ENCODE assay signal across 1 cellular context in genomic region chr17:48944519-48945260, GRCh38.
TF ChIP-seq lines count a peak whose summit lies in the region.

Gene SNF8 (minus strand): TSS chr17:48944842. CDS start chr17:48944734, 108 bp downstream.

TF ChIP-seq in GM12878, 131 proteins besides CTCF, POLR2A, EP300 and RAD21 (continued from another document and continues in another):
- TF ChIP-seq, protein P1, sequence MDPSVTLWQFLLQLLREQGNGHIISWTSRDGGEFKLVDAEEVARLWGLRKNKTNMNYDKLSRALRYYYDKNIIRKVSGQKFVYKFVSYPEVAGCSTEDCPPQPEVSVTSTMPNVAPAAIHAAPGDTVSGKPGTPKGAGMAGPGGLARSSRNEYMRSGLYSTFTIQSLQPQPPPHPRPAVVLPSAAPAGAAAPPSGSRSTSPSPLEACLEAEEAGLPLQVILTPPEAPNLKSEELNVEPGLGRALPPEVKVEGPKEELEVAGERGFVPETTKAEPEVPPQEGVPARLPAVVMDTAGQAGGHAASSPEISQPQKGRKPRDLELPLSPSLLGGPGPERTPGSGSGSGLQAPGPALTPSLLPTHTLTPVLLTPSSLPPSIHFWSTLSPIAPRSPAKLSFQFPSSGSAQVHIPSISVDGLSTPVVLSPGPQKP (IDR thresholded peaks at IDR 0.05; ENCODE audit: low read depth, low read length), result peak; percentile 63
- TF ChIP-seq, protein P2, sequence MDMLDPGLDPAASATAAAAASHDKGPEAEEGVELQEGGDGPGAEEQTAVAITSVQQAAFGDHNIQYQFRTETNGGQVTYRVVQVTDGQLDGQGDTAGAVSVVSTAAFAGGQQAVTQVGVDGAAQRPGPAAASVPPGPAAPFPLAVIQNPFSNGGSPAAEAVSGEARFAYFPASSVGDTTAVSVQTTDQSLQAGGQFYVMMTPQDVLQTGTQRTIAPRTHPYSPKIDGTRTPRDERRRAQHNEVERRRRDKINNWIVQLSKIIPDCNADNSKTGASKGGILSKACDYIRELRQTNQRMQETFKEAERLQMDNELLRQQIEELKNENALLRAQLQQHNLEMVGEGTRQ (IDR thresholded peaks at IDR 0.05; ENCODE audit: borderline replicate concordance, low read depth, low read length), result no peak; the same call in 1 of the 2 replicates
- TF ChIP-seq SP1 (IDR thresholded peaks at IDR 0.05; ENCODE audit: low read depth, low read length) (no peak), BCL11A (IDR thresholded peaks at IDR 0.05; ENCODE audit: low read depth, low read length) (no peak), SUPT20H (IDR thresholded peaks at IDR 0.05; ENCODE audit: borderline replicate concordance, control insufficient read depth, low read depth, low read length) (no peak), NKRF (conservative IDR thresholded peaks at IDR 0.05) (peak; percentile 88), MYC (IDR thresholded peaks at IDR 0.05; ENCODE audit: insufficient read depth, insufficient read length, insufficient replicate concordance, low read length, severe bottlenecking) (no peak), HSF1 (IDR thresholded peaks at IDR 0.05; ENCODE audit: low read depth, low read length) (no peak), ZSCAN29 (IDR thresholded peaks at IDR 0.05) (no peak), IKZF2 (IDR thresholded peaks at IDR 0.05) (no peak), MEF2A (IDR thresholded peaks at IDR 0.05; ENCODE audit: insufficient read depth, low read depth, low read length) (no peak), STAT3 (IDR thresholded peaks at IDR 0.05; ENCODE audit: low read depth, low read length) (no peak), ZBTB40 (IDR thresholded peaks at IDR 0.05; ENCODE audit: borderline replicate concordance) (peak; percentile 93), SMC3 (IDR thresholded peaks at IDR 0.05; ENCODE audit: borderline replicate concordance, low read length) (no peak), RUNX3 (IDR thresholded peaks at IDR 0.05; ENCODE audit: low read length) (peak; percentile 58), SMAD5 (IDR thresholded peaks at IDR 0.05; ENCODE audit: low read depth) (peak; percentile 94), MYB (IDR thresholded peaks at IDR 0.05; ENCODE audit: borderline replicate concordance, low read depth, low read length) (no peak), ZNF217 (IDR thresholded peaks at IDR 0.05) (no peak), ETV6 (conservative IDR thresholded peaks at IDR 0.05 in 1 of 2, IDR thresholded peaks at IDR 0.05 in 1 of 2; ENCODE audit: borderline replicate concordance in 1 of 2, low read depth in 1 of 2) (peak in 1 of 2 experiments; percentile 76; a peak in 1 of 4 replicates), NFIC (IDR thresholded peaks at IDR 0.05; ENCODE audit: low read depth, low read length) (no peak), IKZF1 (conservative IDR thresholded peaks at IDR 0.05) (peak; percentile 88), ZBED1 (IDR thresholded peaks at IDR 0.05; ENCODE audit: borderline replicate concordance) (no peak), RELA (IDR thresholded peaks at IDR 0.05; ENCODE audit: borderline replicate concordance, partially characterized antibody) (peak; percentile 19), YBX1 (IDR thresholded peaks at IDR 0.05) (no peak), HDAC2 (IDR thresholded peaks at IDR 0.05) (no peak), E2F8 (IDR thresholded peaks at IDR 0.05; ENCODE audit: low read depth, partially characterized antibody) (peak; percentile 61), FOS (IDR thresholded peaks at IDR 0.05; ENCODE audit: borderline replicate concordance, extremely low read depth, insufficient read length) (no peak), TBL1XR1 (IDR thresholded peaks at IDR 0.05; ENCODE audit: low read depth, low read length) (0 out of 2 replicates have a peak, but pooled peaks have one; percentile 24), NFXL1 (IDR thresholded peaks at IDR 0.05; ENCODE audit: borderline replicate concordance) (no peak), ZNF274 (IDR thresholded peaks at IDR 0.05; ENCODE audit: insufficient read depth, insufficient read length) (no peak), RAD51 (IDR thresholded peaks at IDR 0.05) (no peak), TCF3 (IDR thresholded peaks at IDR 0.05; ENCODE audit: borderline replicate concordance, insufficient read depth, low read depth, low read length) (0 out of 2 replicates have a peak, but pooled peaks have one; percentile 44), NR2F1 (conservative IDR thresholded peaks at IDR 0.05) (peak; percentile 66), CBX5 (IDR thresholded peaks at IDR 0.05; ENCODE audit: low read depth) (no peak), MEF2B (IDR thresholded peaks at IDR 0.05; ENCODE audit: partially characterized antibody, poor library complexity, severe bottlenecking) (peak; percentile 56), POLR2AphosphoS2 (IDR thresholded peaks at IDR 0.05; ENCODE audit: low read depth, low read length) (peak; percentile 88), MXI1 (IDR thresholded peaks at IDR 0.05; ENCODE audit: low read depth, low read length) (peak; percentile 87), KAT2A (conservative IDR thresholded peaks at IDR 0.05; ENCODE audit: control insufficient read depth, low read depth, low read length) (no peak)
- TF ChIP-seq, protein P3, sequence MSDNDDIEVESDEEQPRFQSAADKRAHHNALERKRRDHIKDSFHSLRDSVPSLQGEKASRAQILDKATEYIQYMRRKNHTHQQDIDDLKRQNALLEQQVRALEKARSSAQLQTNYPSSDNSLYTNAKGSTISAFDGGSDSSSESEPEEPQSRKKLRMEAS (IDR thresholded peaks at IDR 0.05; ENCODE audit: low read depth, low read length), result peak; percentile 88
- TF ChIP-seq, protein P4, sequence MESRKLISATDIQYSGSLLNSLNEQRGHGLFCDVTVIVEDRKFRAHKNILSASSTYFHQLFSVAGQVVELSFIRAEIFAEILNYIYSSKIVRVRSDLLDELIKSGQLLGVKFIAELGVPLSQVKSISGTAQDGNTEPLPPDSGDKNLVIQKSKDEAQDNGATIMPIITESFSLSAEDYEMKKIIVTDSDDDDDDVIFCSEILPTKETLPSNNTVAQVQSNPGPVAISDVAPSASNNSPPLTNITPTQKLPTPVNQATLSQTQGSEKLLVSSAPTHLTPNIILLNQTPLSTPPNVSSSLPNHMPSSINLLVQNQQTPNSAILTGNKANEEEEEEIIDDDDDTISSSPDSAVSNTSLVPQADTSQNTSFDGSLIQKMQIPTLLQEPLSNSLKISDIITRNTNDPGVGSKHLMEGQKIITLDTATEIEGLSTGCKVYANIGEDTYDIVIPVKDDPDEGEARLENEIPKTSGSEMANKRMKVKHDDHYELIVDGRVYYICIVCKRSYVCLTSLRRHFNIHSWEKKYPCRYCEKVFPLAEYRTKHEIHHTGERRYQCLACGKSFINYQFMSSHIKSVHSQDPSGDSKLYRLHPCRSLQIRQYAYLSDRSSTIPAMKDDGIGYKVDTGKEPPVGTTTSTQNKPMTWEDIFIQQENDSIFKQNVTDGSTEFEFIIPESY (IDR thresholded peaks at IDR 0.05), result no peak
- TF ChIP-seq, protein P5, sequence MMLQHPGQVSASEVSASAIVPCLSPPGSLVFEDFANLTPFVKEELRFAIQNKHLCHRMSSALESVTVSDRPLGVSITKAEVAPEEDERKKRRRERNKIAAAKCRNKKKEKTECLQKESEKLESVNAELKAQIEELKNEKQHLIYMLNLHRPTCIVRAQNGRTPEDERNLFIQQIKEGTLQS (IDR thresholded peaks at IDR 0.05; ENCODE audit: borderline replicate concordance, extremely low read depth, low read depth, low read length), result peak; percentile 78; the same call in 1 of the 2 replicates
- TF ChIP-seq, protein P6, sequence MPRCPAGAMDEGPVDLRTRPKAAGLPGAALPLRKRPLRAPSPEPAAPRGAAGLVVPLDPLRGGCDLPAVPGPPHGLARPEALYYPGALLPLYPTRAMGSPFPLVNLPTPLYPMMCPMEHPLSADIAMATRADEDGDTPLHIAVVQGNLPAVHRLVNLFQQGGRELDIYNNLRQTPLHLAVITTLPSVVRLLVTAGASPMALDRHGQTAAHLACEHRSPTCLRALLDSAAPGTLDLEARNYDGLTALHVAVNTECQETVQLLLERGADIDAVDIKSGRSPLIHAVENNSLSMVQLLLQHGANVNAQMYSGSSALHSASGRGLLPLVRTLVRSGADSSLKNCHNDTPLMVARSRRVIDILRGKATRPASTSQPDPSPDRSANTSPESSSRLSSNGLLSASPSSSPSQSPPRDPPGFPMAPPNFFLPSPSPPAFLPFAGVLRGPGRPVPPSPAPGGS (IDR thresholded peaks at IDR 0.05; ENCODE audit: borderline replicate concordance, insufficient read depth, low read depth, low read length, poor library complexity, severe bottlenecking), result no peak
- TF ChIP-seq, protein P7, sequence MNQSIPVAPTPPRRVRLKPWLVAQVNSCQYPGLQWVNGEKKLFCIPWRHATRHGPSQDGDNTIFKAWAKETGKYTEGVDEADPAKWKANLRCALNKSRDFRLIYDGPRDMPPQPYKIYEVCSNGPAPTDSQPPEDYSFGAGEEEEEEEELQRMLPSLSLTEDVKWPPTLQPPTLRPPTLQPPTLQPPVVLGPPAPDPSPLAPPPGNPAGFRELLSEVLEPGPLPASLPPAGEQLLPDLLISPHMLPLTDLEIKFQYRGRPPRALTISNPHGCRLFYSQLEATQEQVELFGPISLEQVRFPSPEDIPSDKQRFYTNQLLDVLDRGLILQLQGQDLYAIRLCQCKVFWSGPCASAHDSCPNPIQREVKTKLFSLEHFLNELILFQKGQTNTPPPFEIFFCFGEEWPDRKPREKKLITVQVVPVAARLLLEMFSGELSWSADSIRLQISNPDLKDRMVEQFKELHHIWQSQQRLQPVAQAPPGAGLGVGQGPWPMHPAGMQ (IDR thresholded peaks at IDR 0.05; ENCODE audit: borderline replicate concordance), result no peak
